ENCODE assay signal across 1 cellular context in the genomic region with DNA sequence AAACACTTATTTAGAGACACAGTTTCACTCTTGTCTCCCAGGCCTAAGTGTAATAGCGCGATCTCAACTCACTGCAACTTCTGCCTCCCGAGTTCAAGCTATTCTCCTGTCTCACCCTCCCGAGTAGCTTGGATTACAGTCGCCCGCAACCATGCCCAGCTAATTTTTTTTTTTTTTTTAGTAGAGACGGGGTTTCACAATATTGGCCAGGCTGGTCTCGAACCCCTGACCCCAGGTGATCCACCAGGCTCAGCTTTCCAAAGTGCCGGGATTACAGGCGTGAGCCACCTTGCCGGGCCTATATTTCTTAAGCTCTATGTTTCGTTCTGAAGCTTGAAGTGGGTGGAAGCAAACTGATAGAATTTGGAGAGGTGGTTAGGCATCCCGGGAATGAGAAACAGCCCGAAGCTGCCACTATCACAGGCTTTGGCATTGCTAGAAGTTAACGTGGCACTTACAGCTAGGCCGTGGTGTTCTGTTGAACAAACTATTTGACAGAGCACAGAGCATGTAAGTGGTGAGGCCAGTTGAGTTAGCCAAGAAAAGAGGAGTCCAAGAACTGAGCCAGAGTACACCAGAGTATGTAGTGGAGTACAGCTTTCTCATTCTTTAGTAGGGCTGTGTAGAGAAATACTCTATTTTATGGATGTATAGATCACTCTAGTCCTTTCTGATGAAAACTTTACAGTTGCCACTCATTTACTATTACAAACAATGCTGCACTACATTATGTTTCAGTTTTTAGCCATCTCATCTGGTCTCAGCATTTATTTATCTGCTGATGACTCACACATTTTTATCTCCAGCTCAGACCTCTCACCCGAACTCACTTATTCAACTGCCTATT.
TF ChIP-seq lines count a peak whose summit lies in the region.

No MANE protein-coding gene starts in this region.

TF ChIP-seq in HCT116, 20 proteins besides CTCF, POLR2A, EP300 and RAD21 (continued from another document):
- TF ChIP-seq REST (IDR thresholded peaks at IDR 0.05; ENCODE audit: low read depth) = no peak
- no peak for TF ChIP-seq JUND (IDR thresholded peaks at IDR 0.05)
